Comparison of ENCODE assay signal across 1 cellular context in the genomic region with DNA sequence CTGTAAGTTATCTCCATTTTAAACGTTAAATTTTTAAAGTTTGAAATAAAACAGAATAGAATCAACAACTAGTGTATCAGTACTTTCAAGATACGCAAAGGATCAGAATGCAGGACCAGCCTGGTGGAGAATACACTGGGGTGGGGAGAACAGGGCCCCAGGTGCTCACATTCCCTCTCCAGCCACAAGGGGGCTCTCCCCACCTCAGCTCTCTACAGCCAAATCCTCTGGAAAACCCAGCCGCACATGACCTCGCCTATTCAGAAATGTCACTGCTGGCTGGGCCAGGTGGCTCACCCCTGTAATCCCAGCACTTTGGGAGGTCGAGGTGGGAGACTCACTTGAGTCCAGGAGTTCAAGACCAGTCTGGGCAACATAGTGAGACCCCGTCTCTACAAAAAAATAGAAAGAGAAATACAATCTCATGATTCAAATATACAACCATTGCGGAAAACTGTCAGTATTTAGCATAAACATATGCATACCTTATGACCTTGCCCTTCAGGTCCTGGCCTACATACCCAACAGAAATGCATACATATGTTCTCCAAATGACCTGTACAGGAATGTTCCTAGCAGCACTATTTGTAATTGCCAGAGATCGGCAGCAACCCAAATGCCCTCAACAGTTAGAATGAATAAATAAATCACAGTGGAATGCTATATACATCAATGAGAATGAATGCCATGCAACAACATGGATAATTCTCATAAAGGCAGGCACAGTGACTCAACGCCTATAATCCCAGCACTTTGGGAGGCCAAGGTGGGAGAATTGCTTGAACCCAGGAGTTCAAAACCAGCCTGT.
TF ChIP-seq lines count a peak whose summit lies in the region.

No MANE protein-coding gene starts in this region.

TF ChIP-seq in HCT116, 20 proteins besides CTCF, POLR2A, EP300 and RAD21:
- TF ChIP-seq SRF (IDR thresholded peaks at IDR 0.05; ENCODE audit: low read depth): no peak
- no peak for TF ChIP-seq SIN3A (IDR thresholded peaks at IDR 0.05; ENCODE audit: low read depth)
- TF ChIP-seq, protein P1, sequence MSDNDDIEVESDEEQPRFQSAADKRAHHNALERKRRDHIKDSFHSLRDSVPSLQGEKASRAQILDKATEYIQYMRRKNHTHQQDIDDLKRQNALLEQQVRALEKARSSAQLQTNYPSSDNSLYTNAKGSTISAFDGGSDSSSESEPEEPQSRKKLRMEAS (IDR thresholded peaks at IDR 0.05): no peak
- TF ChIP-seq TCF7L2 (IDR thresholded peaks at IDR 0.05; ENCODE audit: borderline replicate concordance, extremely low read depth, insufficient read depth, insufficient read length): no peak
- TF ChIP-seq EZH2 (IDR thresholded peaks at IDR 0.05): no peak
- TF ChIP-seq ZNF274 (IDR thresholded peaks at IDR 0.05; ENCODE audit: low read depth, low read length): no peak
- TF ChIP-seq CEBPB (IDR thresholded peaks at IDR 0.05; ENCODE audit: low read depth): no peak
